ENCODE assay signal across 17 cellular contexts in the genomic region with DNA sequence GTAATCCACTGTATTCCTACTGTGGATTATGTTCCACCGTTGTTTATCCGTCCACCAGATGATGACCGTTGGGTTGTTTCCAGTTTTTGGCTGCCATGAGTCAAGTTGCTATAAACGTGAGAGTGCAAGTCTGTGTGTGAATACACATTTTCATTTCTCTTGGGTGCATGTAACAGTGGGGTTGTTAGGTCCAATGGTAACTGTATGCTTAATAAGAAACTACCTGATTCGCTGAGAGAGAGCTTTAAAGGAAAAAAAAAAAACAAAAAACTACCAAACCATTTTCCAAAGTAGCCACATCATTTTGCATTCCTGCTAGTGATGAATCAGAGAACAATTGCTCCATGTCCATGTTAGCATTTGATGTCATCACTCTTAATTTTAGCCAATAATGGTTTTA. TPM values are rescaled to one million over a fixed set of nuclear protein-coding genes. Genes with fewer than 3 reads are reported as not detected.
A peak's percentile ranks its signal among the peaks of the same experiment; 100 is the strongest.
DNase-seq lines count a peak whose midpoint lies in the region; ATAC-seq and TF ChIP-seq lines count a peak whose summit lies in the region.
"Had no signal": no experiment of that assay in that cellular context is flagged by ENCODE, and none has a peak within 500 bp of the region (broad histone marks: within the 10 kb centered on the region; RNA-seq: fewer than 3 reads in every experiment).

No MANE protein-coding gene starts in this region.

- intact Hi-C loops in IMR-90 (cut with micrococcal nuclease) = no loop called here
- intact Hi-C loops in aorta (cut with DNase I) = no loop called here

- peaks cover 11% of the 10 kb centered on the region for H3K36me3 ChIP-seq in IMR-90 (ENCODE audit: control insufficient read depth, insufficient read depth, low read length)
- H3K36me3 ChIP-seq in aorta (ENCODE audit: control insufficient read depth in 1 of 2, insufficient read depth in 2 of 2, low read length in 1 of 2) = peaks cover 2 to 3% of the 10 kb centered on the region in 2 donors

- H3K4me3 ChIP-seq in AG09309 (ENCODE audit: control insufficient read depth, low read depth, low read length) (no peak overlapping the region), IMR-90 (ENCODE audit: insufficient read depth, low read depth, low read length) (no peak overlapping the region), choroid plexus epithelial cell (ENCODE audit: low read depth, low read length) (no peak overlapping the region), aorta (ENCODE audit: low read length in 2 of 2) (no peak overlapping the region)
- H3K4me3 ChIP-seq: coronary artery, heart right ventricle, right atrium auricular region, vagina had no signal

- 100% methylated on average over 2 of the region's 5 CpGs; no CpG with 5 or more reads in 1 of the 2 experiments for WGBS in IMR-90 (ENCODE audit: extremely low coverage in 2 of 2, insufficient read length in 1 of 2), 2 experiments
- WGBS in aorta, 2 donors = 81 to 85% methylated on average over 5 of the region's 5 CpGs

- H3K79me1 ChIP-seq in IMR-90 (ENCODE audit: low read depth in 1 of 2, low read length in 2 of 2) = peaks cover 0 to 32% of the 10 kb centered on the region in 2 experiments; a peak in 2 of 4 replicates

- H3K4me1 ChIP-seq in IMR-90 (ENCODE audit: control insufficient read depth, insufficient read depth, low read length) = peaks cover 2% of the 10 kb centered on the region; the same call in 1 of the 2 replicates
- H3K4me1 ChIP-seq in aorta (ENCODE audit: control insufficient read depth in 1 of 2, insufficient read depth in 2 of 2, low read length in 2 of 2) = peaks cover 0 to 3% of the 10 kb centered on the region in 2 donors
- H3K4me1 ChIP-seq: right atrium auricular region had no signal

- no peak overlapping the region for H2BK120ac ChIP-seq in IMR-90 (ENCODE audit: low read depth, low read length)

- 0 out of 4 replicates have a peak overlapping the region, but pooled peaks of 1 of the 2 experiments have one; percentile 11 for H4K8ac ChIP-seq in IMR-90 (ENCODE audit: low read depth in 2 of 2, low read length in 2 of 2)

- no peak overlapping the region for H4K5ac ChIP-seq in IMR-90 (ENCODE audit: low read depth, low read length)

- POLR2A ChIA-PET in IMR-90 (lab: Charles Lee; ENCODE audit: unreplicated experiment) = no interaction called here

- no TSS peak for BruUV-seq in IMR-90 (replicated peaks; lab: Mats Ljungman, UMichigan)

- in situ Hi-C loops in IMR-90 (cut with MboI; ENCODE audit: low sequenced_read_pairs) = no loop called here

- 0 out of 2 replicates have a peak overlapping the region, but pooled peaks have one; percentile 52 for H3K14ac ChIP-seq in IMR-90 (replicated peaks; ENCODE audit: low read depth, low read length)

- H2BK15ac ChIP-seq in IMR-90 (ENCODE audit: low read depth, low read length) = no peak overlapping the region

- DNase-seq in AG09309 (ENCODE audit: low read depth) (peak; percentile 39), IMR-90 (peak; percentile 76), choroid plexus epithelial cell (ENCODE audit: low read depth) (peak; percentile 74), non-pigmented ciliary epithelial cell (ENCODE audit: low read depth) (peak; percentile 38), DMS53 (lab: John Stamatoyannopoulos, UW) (no peak), aorta (no peak), NCI-H2227 treated with DMSO at 0.1 percent for 48 hours (lab: John Stamatoyannopoulos, UW) (no peak)
- DNase-seq: activated CD4-positive, CD25-positive, alpha-beta regulatory T cell treated with anti-CD3 and anti-CD28 coated beads, Interleukin-2, amount 50 U/mL, for 72 hours; activated effector memory CD4-positive, alpha-beta T cell treated with anti-CD3 and anti-CD28 coated beads, Interleukin-2, amount 50 U/mL, for 16 hours; heart right ventricle; NCI-H1048; NCI-H526; SIG-M5 had no signal

- H3K27ac ChIP-seq in IMR-90 (ENCODE audit: insufficient read depth, low read length) (no peak overlapping the region), aorta (ENCODE audit: low read depth in 1 of 2, low read length in 2 of 2) (no peak overlapping the region)
- H3K27ac ChIP-seq: coronary artery, right atrium auricular region, vagina had no signal

- H4K91ac ChIP-seq in IMR-90 (ENCODE audit: insufficient read depth, low read depth, low read length) = no peak overlapping the region

- TF ChIP-seq CTCF in AG09309 (IDR thresholded peaks at IDR 0.05; ENCODE audit: control insufficient read depth, insufficient read depth, low read depth, low read length, missing control alignments) (no peak), IMR-90 (conservative IDR thresholded peaks at IDR 0.05; ENCODE audit: low read depth, low read length) (no peak), choroid plexus epithelial cell (conservative IDR thresholded peaks at IDR 0.05; ENCODE audit: low read depth, low read length) (no peak)

- H3K9me3 ChIP-seq in IMR-90 (ENCODE audit: control insufficient read depth, insufficient read depth, low read length) (no peaks in the 10 kb centered on the region), aorta (ENCODE audit: control insufficient read depth, low read length) (no peaks in the 10 kb centered on the region)
- H3K9me3 ChIP-seq: heart right ventricle, right atrium auricular region, vagina had no signal

- CTCF ChIA-PET in IMR-90 (lab: Yijun Ruan, JAX) = no interaction called here

- H3K4me2 ChIP-seq in IMR-90 (ENCODE audit: low read depth, low read length) = no peak overlapping the region

- no peak overlapping the region for H2AK5ac ChIP-seq in IMR-90 (ENCODE audit: low read depth, low read length)

- H2BK20ac ChIP-seq in IMR-90 (ENCODE audit: low read depth, low read length) = no peak overlapping the region

- no peak overlapping the region for H3K56ac ChIP-seq in IMR-90 (ENCODE audit: extremely low read depth, insufficient read depth, low read length)

- ATAC-seq in IMR-90 (ENCODE audit: low read depth) (0 out of 2 replicates have a peak, but pooled peaks have one; percentile 35), aorta (ENCODE audit: low FRiP score) (no peak), GM19452 (IDR thresholded peaks at IDR 0.05; ENCODE audit: unreplicated experiment) (no peak)
- ATAC-seq: heart right ventricle had no signal

- no peak overlapping the region for H3K4ac ChIP-seq in IMR-90 (ENCODE audit: low read depth, low read length)

- H3K27me3 ChIP-seq in IMR-90 (ENCODE audit: control insufficient read depth, insufficient read depth, low read length) (no peaks in the 10 kb centered on the region), aorta (ENCODE audit: control insufficient read depth in 1 of 2, insufficient read depth in 2 of 2, low read length in 1 of 2) (no peaks in the 10 kb centered on the region)
- H3K27me3 ChIP-seq: heart right ventricle, right atrium auricular region, vagina had no signal

- H3K18ac ChIP-seq in IMR-90 (ENCODE audit: low read depth, low read length) = no peak overlapping the region

- no peak overlapping the region for H3K9ac ChIP-seq in IMR-90 (ENCODE audit: low read depth, low read length)

- H4K20me1 ChIP-seq in IMR-90 (ENCODE audit: insufficient read depth, low read length) = no peaks in the 10 kb centered on the region

- H2BK5ac ChIP-seq in IMR-90 (ENCODE audit: low read depth, low read length, poor library complexity, severe bottlenecking) = no peak overlapping the region

- H3K9me1 ChIP-seq in IMR-90 (ENCODE audit: insufficient read depth, low read length) = no peaks in the 10 kb centered on the region; the same call in 1 of the 2 replicates

- no peak overlapping the region for H2AFZ ChIP-seq in IMR-90 (replicated peaks; ENCODE audit: low read length, poor library complexity)

- no peak overlapping the region for H2AK9ac ChIP-seq in IMR-90 (replicated peaks; ENCODE audit: low read depth, low read length, poor library complexity)

- dilution Hi-C loops in IMR-90 (cut with HindIII; ENCODE audit: low sequenced_read_pairs, unreplicated experiment) = no loop called here

- H3K23ac ChIP-seq in IMR-90 (ENCODE audit: low read depth, low read length) = no peak overlapping the region

- TF ChIP-seq POLR2A in IMR-90 (IDR thresholded peaks at IDR 0.05; ENCODE audit: low read depth, low read length) = no peak

- no peak for TF ChIP-seq RAD21 in IMR-90 (IDR thresholded peaks at IDR 0.05; ENCODE audit: low read length)

TF ChIP-seq in IMR-90, 13 proteins besides CTCF, POLR2A, EP300 and RAD21:
- TF ChIP-seq FOS (IDR thresholded peaks at IDR 0.05; ENCODE audit: low read depth, low read length) (0 out of 2 replicates have a peak, but pooled peaks have one; percentile 33), CEBPB (IDR thresholded peaks at IDR 0.05; ENCODE audit: low read depth, low read length) (peak; percentile 88), MAZ (IDR thresholded peaks at IDR 0.05; ENCODE audit: borderline replicate concordance, low read depth, low read length) (no peak), MAFK (IDR thresholded peaks at IDR 0.05; ENCODE audit: low read depth, low read length) (no peak), BHLHE40 (IDR thresholded peaks at IDR 0.05; ENCODE audit: low read depth, low read length) (0 out of 2 replicates have a peak, but pooled peaks have one; percentile 18)
- TF ChIP-seq, protein P1, sequence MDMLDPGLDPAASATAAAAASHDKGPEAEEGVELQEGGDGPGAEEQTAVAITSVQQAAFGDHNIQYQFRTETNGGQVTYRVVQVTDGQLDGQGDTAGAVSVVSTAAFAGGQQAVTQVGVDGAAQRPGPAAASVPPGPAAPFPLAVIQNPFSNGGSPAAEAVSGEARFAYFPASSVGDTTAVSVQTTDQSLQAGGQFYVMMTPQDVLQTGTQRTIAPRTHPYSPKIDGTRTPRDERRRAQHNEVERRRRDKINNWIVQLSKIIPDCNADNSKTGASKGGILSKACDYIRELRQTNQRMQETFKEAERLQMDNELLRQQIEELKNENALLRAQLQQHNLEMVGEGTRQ (IDR thresholded peaks at IDR 0.05; ENCODE audit: low read depth, low read length) = no peak

RNA-seq across cellular contexts. Expression of a gene that starts 15.9 kb away (rescaled TPM):
- total RNA-seq in IMR-90 (2012; rRNA removed) (2.3 and 3.6 TPM in 2 replicates), aorta (10 to 100 TPM; 22.6 to 30.6 TPM)
- polyA plus RNA-seq in IMR-90 (2012; rRNA removed) (1.2 and 1.6 TPM in 2 replicates), aorta (1 to 10 TPM; 2.5 to 3.4 TPM)
- 0.17 and 0.20 TPM in 2 replicates for polyA plus RNA-seq in IMR-90 (2012; cell fraction: cytosol; rRNA removed)
- polyA plus RNA-seq in IMR-90 (2012; cell fraction: nucleus; rRNA removed; ENCODE audit: low replicate concordance) = 0.96 and 6.9 TPM in 2 replicates

Comparison
In these comparisons a context has a peak if more than half of its experiments do, and no peak if none do; other contexts are left out.
1. DNase-seq: peak in AG09309 (single experiment), IMR-90 (single experiment), choroid plexus epithelial cell (single experiment) and non-pigmented ciliary epithelial cell (single experiment); none in DMS53 (single experiment), aorta (0 of 2) and NCI-H2227 treated with DMSO at 0.1 percent for 48 hours (single experiment).